Comparison of ENCODE assay signal across 1 cellular context in the genomic region with DNA sequence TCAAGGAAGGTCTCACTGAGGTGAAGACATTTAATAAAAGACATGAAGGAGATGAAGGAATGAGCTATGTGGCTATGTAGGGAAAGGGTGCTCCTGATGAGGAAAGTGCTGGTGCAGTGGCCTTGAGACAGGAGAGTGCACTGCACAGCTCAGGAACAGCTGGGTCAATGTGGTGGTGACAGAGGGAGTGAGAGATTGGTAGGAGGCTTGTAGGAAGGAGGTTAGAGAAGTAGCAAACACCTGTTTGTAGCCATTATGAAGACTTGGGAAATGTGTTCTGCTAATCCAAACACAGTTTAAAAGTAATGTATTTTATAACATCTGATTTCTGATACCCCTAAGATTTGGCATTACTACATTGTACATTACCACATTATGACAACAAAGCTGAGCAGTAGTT.
TF ChIP-seq lines count a peak whose summit lies in the region.

No MANE protein-coding gene starts in this region.

TF ChIP-seq in A549, 52 proteins besides CTCF, POLR2A, EP300 and RAD21 (continued from another document):
- TF ChIP-seq, protein P1, sequence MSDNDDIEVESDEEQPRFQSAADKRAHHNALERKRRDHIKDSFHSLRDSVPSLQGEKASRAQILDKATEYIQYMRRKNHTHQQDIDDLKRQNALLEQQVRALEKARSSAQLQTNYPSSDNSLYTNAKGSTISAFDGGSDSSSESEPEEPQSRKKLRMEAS (IDR thresholded peaks at IDR 0.05) = no peak
- no peak for TF ChIP-seq FOSL2 (IDR thresholded peaks at IDR 0.05)
- no peak for TF ChIP-seq FOSL2 (CRISPR knock-in tag; IDR thresholded peaks at IDR 0.05)
- TF ChIP-seq, protein P2, sequence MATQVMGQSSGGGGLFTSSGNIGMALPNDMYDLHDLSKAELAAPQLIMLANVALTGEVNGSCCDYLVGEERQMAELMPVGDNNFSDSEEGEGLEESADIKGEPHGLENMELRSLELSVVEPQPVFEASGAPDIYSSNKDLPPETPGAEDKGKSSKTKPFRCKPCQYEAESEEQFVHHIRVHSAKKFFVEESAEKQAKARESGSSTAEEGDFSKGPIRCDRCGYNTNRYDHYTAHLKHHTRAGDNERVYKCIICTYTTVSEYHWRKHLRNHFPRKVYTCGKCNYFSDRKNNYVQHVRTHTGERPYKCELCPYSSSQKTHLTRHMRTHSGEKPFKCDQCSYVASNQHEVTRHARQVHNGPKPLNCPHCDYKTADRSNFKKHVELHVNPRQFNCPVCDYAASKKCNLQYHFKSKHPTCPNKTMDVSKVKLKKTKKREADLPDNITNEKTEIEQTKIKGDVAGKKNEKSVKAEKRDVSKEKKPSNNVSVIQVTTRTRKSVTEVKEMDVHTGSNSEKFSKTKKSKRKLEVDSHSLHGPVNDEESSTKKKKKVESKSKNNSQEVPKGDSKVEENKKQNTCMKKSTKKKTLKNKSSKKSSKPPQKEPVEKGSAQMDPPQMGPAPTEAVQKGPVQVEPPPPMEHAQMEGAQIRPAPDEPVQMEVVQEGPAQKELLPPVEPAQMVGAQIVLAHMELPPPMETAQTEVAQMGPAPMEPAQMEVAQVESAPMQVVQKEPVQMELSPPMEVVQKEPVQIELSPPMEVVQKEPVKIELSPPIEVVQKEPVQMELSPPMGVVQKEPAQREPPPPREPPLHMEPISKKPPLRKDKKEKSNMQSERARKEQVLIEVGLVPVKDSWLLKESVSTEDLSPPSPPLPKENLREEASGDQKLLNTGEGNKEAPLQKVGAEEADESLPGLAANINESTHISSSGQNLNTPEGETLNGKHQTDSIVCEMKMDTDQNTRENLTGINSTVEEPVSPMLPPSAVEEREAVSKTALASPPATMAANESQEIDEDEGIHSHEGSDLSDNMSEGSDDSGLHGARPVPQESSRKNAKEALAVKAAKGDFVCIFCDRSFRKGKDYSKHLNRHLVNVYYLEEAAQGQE (IDR thresholded peaks at IDR 0.05) = no peak
- no peak for TF ChIP-seq ZC3H11A (IDR thresholded peaks at IDR 0.05)
- TF ChIP-seq, protein P3, sequence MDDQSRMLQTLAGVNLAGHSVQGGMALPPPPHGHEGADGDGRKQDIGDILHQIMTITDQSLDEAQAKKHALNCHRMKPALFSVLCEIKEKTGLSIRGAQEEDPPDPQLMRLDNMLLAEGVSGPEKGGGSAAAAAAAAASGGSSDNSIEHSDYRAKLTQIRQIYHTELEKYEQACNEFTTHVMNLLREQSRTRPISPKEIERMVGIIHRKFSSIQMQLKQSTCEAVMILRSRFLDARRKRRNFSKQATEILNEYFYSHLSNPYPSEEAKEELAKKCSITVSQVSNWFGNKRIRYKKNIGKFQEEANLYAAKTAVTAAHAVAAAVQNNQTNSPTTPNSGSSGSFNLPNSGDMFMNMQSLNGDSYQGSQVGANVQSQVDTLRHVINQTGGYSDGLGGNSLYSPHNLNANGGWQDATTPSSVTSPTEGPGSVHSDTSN (IDR thresholded peaks at IDR 0.05) = no peak
- no peak for TF ChIP-seq JUNB (IDR thresholded peaks at IDR 0.05)
- TF ChIP-seq TFCP2L1 (CRISPR knock-in tag; IDR thresholded peaks at IDR 0.05) = no peak
- TF ChIP-seq, protein P4, sequence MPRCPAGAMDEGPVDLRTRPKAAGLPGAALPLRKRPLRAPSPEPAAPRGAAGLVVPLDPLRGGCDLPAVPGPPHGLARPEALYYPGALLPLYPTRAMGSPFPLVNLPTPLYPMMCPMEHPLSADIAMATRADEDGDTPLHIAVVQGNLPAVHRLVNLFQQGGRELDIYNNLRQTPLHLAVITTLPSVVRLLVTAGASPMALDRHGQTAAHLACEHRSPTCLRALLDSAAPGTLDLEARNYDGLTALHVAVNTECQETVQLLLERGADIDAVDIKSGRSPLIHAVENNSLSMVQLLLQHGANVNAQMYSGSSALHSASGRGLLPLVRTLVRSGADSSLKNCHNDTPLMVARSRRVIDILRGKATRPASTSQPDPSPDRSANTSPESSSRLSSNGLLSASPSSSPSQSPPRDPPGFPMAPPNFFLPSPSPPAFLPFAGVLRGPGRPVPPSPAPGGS (IDR thresholded peaks at IDR 0.05) = no peak
